24 cellular contexts compared by ENCODE assay signal in genomic region chr2:160042054-160042453, GRCh38. TPM values are rescaled to one million over a fixed set of nuclear protein-coding genes. Genes with fewer than 3 reads are reported as not detected.
DNase-seq lines count a peak whose midpoint lies in the region; ATAC-seq and TF ChIP-seq lines count a peak whose summit lies in the region.
"Had no signal": no experiment of that assay in that cellular context is flagged by ENCODE, and none has a peak within 500 bp of the region (broad histone marks: within the 10 kb centered on the region; RNA-seq: fewer than 3 reads in every experiment).

No MANE protein-coding gene starts in this region.

- peak; percentile 74 for DNase-seq in activated CD4-positive, alpha-beta T cell treated with anti-CD3 and anti-CD28 coated beads for 48 hours
- DNase-seq in activated CD4-positive, alpha-beta T cell treated with anti-CD3 and anti-CD28 coated beads, Interleukin-2, amount 50 U/mL, for 4 hours: no peak
- DNase-seq in M059J (ENCODE audit: low read depth) (peak; percentile 21), Peyer's patch (no peak), endodermal cell (no peak)
- peak; percentile 41 for DNase-seq in activated naive CD8-positive, alpha-beta T cell treated with anti-CD3 and anti-CD28 coated beads, Interleukin-2, amount 50 U/mL, for 24 hours
- peak; percentile 26 to 45 for DNase-seq in stimulated activated CD4-positive, alpha-beta T cell treated with anti-CD3 and anti-CD28 coated beads, Interleukin-2, amount 100 ng/mL, for 48 hours
- DNase-seq: brain microvascular endothelial cell; HCEC 1CT; Kasumi-1; left cardiac atrium; naive thymus-derived CD8-positive, alpha-beta T cell; NCI-H2029 treated with DMSO at 0.1 percent for 48 hours; NCI-H446; ovary; right lobe of liver had no signal

- TF ChIP-seq CTCF in Peyer's patch (IDR thresholded peaks at IDR 0.05) (no peak), endodermal cell (conservative IDR thresholded peaks at IDR 0.05) (no peak)

- H3K27me3 ChIP-seq in Peyer's patch: no peaks in the 10 kb centered on the region
- no peaks in the 10 kb centered on the region for H3K27me3 ChIP-seq in endodermal cell (ENCODE audit: control insufficient read depth, insufficient read depth, low read length, poor library complexity, severe bottlenecking)
- H3K27me3 ChIP-seq: BLaER1, brain microvascular endothelial cell, ovary, right lobe of liver had no signal

- H3K4me1 Mint-ChIP-seq in activated naive CD8-positive, alpha-beta T cell treated with anti-CD3 and anti-CD28 coated beads, Interleukin-2, amount 50 U/mL, for 24 hours: peaks cover 14% of the 10 kb centered on the region
- peaks cover 20% of the 10 kb centered on the region for H3K4me1 Mint-ChIP-seq in endodermal cell
- H3K4me1 Mint-ChIP-seq: naive thymus-derived CD8-positive, alpha-beta T cell had no signal

- no peak overlapping the region for H3K27ac ChIP-seq in Peyer's patch
- H3K27ac ChIP-seq in endodermal cell (ENCODE audit: low read depth, low read length): no peak overlapping the region
- H3K27ac ChIP-seq: A549, BLaER1, brain microvascular endothelial cell, ovary, right lobe of liver, SK-N-MC, thoracic aorta had no signal

- WGBS in endodermal cell (ENCODE audit: insufficient coverage in 1 of 2, insufficient read length in 1 of 2), 2 experiments: 93 to 96% methylated on average over 6 to 7 of the region's 7 CpGs

- peak; percentile 92 for ATAC-seq in activated naive CD8-positive, alpha-beta T cell treated with anti-CD3 and anti-CD28 coated beads, Interleukin-2, amount 50 U/mL, for 24 hours
- ATAC-seq in HG03175 (IDR thresholded peaks at IDR 0.05; ENCODE audit: unreplicated experiment): no peak
- ATAC-seq: A549; left cardiac atrium; naive thymus-derived CD8-positive, alpha-beta T cell; Panc1; right lobe of liver had no signal

- H3K4me1 ChIP-seq in Peyer's patch (no peaks in the 10 kb centered on the region), endodermal cell (ENCODE audit: control insufficient read depth, insufficient read depth, low read length) (peaks cover 8% of the 10 kb centered on the region)
- H3K4me1 ChIP-seq: BLaER1, right lobe of liver had no signal

- peaks cover 0 to 40% (median 0%) of the 10 kb centered on the region in 3 donors for H3K36me3 ChIP-seq in Peyer's patch
- no peaks in the 10 kb centered on the region for H3K36me3 ChIP-seq in endodermal cell (ENCODE audit: control insufficient read depth, insufficient read depth, low read length)
- H3K36me3 ChIP-seq: BLaER1, brain microvascular endothelial cell, ovary, right lobe of liver had no signal

- H3K27ac Mint-ChIP-seq in activated naive CD8-positive, alpha-beta T cell treated with anti-CD3 and anti-CD28 coated beads, Interleukin-2, amount 50 U/mL, for 24 hours: no peak overlapping the region
- H3K27ac Mint-ChIP-seq in endodermal cell: no peak overlapping the region
- H3K27ac Mint-ChIP-seq: naive thymus-derived CD8-positive, alpha-beta T cell had no signal

- no peaks in the 10 kb centered on the region for H3K9me3 Mint-ChIP-seq in activated naive CD8-positive, alpha-beta T cell treated with anti-CD3 and anti-CD28 coated beads, Interleukin-2, amount 50 U/mL, for 24 hours
- no peaks in the 10 kb centered on the region for H3K9me3 Mint-ChIP-seq in endodermal cell
- H3K9me3 Mint-ChIP-seq: naive thymus-derived CD8-positive, alpha-beta T cell had no signal

- no peak for TF ChIP-seq POLR2A in Peyer's patch (IDR thresholded peaks at IDR 0.05)

- H3K9me3 ChIP-seq in Peyer's patch (no peaks in the 10 kb centered on the region), endodermal cell (ENCODE audit: control insufficient read depth, low read length) (no peaks in the 10 kb centered on the region)
- H3K9me3 ChIP-seq: A549, BLaER1, ovary, right lobe of liver, thoracic aorta had no signal

- H3K4me3 ChIP-seq in Peyer's patch (no peak overlapping the region), endodermal cell (ENCODE audit: low read length) (no peak overlapping the region)
- H3K4me3 ChIP-seq: A549, BLaER1, coronary artery, ovary, right lobe of liver, SK-N-MC, thoracic aorta had no signal

- no peaks in the 10 kb centered on the region for H3K36me3 Mint-ChIP-seq in activated naive CD8-positive, alpha-beta T cell treated with anti-CD3 and anti-CD28 coated beads, Interleukin-2, amount 50 U/mL, for 24 hours (ENCODE audit: low read depth)
- H3K36me3 Mint-ChIP-seq in endodermal cell (ENCODE audit: low read depth): no peaks in the 10 kb centered on the region
- H3K36me3 Mint-ChIP-seq: naive thymus-derived CD8-positive, alpha-beta T cell had no signal

- H3K4me3 Mint-ChIP-seq in activated naive CD8-positive, alpha-beta T cell treated with anti-CD3 and anti-CD28 coated beads, Interleukin-2, amount 50 U/mL, for 24 hours: no peak overlapping the region
- H3K4me3 Mint-ChIP-seq in endodermal cell: no peak overlapping the region
- H3K4me3 Mint-ChIP-seq: naive thymus-derived CD8-positive, alpha-beta T cell had no signal

- no peak overlapping the region for H3K9ac ChIP-seq in endodermal cell (ENCODE audit: extremely low read depth, low read length, poor library complexity, severe bottlenecking)
- H3K9ac ChIP-seq: BLaER1 had no signal

- peaks cover 4% of the 10 kb centered on the region for H3K27me3 Mint-ChIP-seq in activated naive CD8-positive, alpha-beta T cell treated with anti-CD3 and anti-CD28 coated beads, Interleukin-2, amount 50 U/mL, for 24 hours
- H3K27me3 Mint-ChIP-seq in endodermal cell (ENCODE audit: insufficient read depth): no peaks in the 10 kb centered on the region

RNA-seq across cellular contexts. Expression of gene PLA2R1, which starts 20.4 kb away (rescaled TPM):
- 0.66 and 1.8 TPM in 2 replicates for total RNA-seq in M059J (2014; rRNA removed; shearing (Covaris generic))
- total RNA-seq in Peyer's patch (10 to 100 TPM; 11.6 to 49.2 (median 30.5) TPM), endodermal cell (1 to 10 TPM; 1.4 to 1.8 TPM)
- 0.32 TPM for polyA plus RNA-seq in endodermal cell (2013, experiment 1 of 2)
- polyA plus RNA-seq in endodermal cell (2013, experiment 2 of 2): 0.62 TPM
- total RNA-seq: naive thymus-derived CD8-positive, alpha-beta T cell; T-helper 2 cell treated with Interferon-gamma antibody and Interleukin-4, amounts not matched to agents 100 ng/mL and 5 ng/mL, for 36 hours had no signal
- polyA plus RNA-seq: naive thymus-derived CD8-positive, alpha-beta T cell had no signal

Comparison
In these comparisons a context has a peak if more than half of its experiments do, and no peak if none do; other contexts are left out.
1. DNase-seq: peak in activated CD4-positive, alpha-beta T cell treated with anti-CD3 and anti-CD28 coated beads for 48 hours (single experiment), M059J (single experiment), activated naive CD8-positive, alpha-beta T cell treated with anti-CD3 and anti-CD28 coated beads, Interleukin-2, amount 50 U/mL, for 24 hours (single experiment) and stimulated activated CD4-positive, alpha-beta T cell treated with anti-CD3 and anti-CD28 coated beads, Interleukin-2, amount 100 ng/mL, for 48 hours (2 of 2); none in activated CD4-positive, alpha-beta T cell treated with anti-CD3 and anti-CD28 coated beads, Interleukin-2, amount 50 U/mL, for 4 hours (0 of 2), Peyer's patch (0 of 3) and endodermal cell (single experiment).